17 cellular contexts compared by ENCODE assay signal in genomic region chr1:14786104-14786675, GRCh38.
DNase-seq lines count a peak whose midpoint lies in the region; ATAC-seq, FAIRE-seq and TF ChIP-seq lines count a peak whose summit lies in the region.
"Had no signal": no experiment of that assay in that cellular context is flagged by ENCODE, and none has a peak within 500 bp of the region (broad histone marks: within the 10 kb centered on the region; RNA-seq: fewer than 3 reads in every experiment).

No MANE protein-coding gene starts in this region.

- no peaks in the 10 kb centered on the region for H3K36me3 ChIP-seq in pancreas
- H3K36me3 ChIP-seq: BLaER1 had no signal

- 57 to 65% methylated on average over 9 of the region's 9 CpGs for WGBS in pancreas, 2 donors

- no peak for TF ChIP-seq POLR2A in NB4 (IDR thresholded peaks at IDR 0.05; ENCODE audit: extremely low read depth, insufficient read length)

- TF ChIP-seq CTCF in NB4 (IDR thresholded peaks at IDR 0.05; ENCODE audit: low read depth, low read length) (no peak), pancreas (IDR thresholded peaks at IDR 0.05) (no peak)

- H3K4me3 ChIP-seq in NB4 (ENCODE audit: low read depth, low read length) = no peak overlapping the region
- H3K4me3 ChIP-seq in pancreas = no peak overlapping the region
- H3K4me3 ChIP-seq: BLaER1 had no signal

- peaks cover 0 to 10% (median 0%) of the 10 kb centered on the region in 3 donors for H3K4me1 ChIP-seq in pancreas

- intact Hi-C loops in pancreas (cut with DNase I) = no loop called here

- H3K27ac ChIP-seq in pancreas = peak overlapping the region in 2 of 4 donors; percentile 15 to 50
- H3K27ac ChIP-seq: BLaER1 had no signal

- H3K27me3 ChIP-seq in pancreas = no peaks in the 10 kb centered on the region
- H3K27me3 ChIP-seq: BLaER1 had no signal

- H3K9me3 ChIP-seq in pancreas = no peaks in the 10 kb centered on the region
- H3K9me3 ChIP-seq: BLaER1, Caco-2 had no signal

- no peak for FAIRE-seq in pancreas (lab: Jason Lieb, UNC)

- DNase-seq in NB4 (ENCODE audit: low read depth) (peak; percentile 14), cerebellar cortex (ENCODE audit: low spot score) (peak; percentile 65), kidney tubule cell (ENCODE audit: low spot score) (peak; percentile 44), pancreas (peak in 2 of 6 donors; percentile 9 to 29), NCI-H526 treated with DMSO at 0.1 percent for 48 hours (lab: John Stamatoyannopoulos, UW) (no peak), NCI-H1105 (lab: John Stamatoyannopoulos, UW) (no peak)
- DNase-seq: 8988T; AML-193; Caco-2; CD8-positive, alpha-beta memory T cell; DND-41; GF-D8; GOT3; H9 had no signal

- peak; percentile 32 to 64 (median 48) for ATAC-seq in pancreas
- ATAC-seq in HG02623 (IDR thresholded peaks at IDR 0.05; ENCODE audit: unreplicated experiment) = no peak
- ATAC-seq in GM18907 (IDR thresholded peaks at IDR 0.05; ENCODE audit: unreplicated experiment) = no peak

Comparison
In these comparisons a context has a peak if more than half of its experiments do, and no peak if none do; other contexts are left out.
1. DNase-seq: peak in NB4 (single experiment), cerebellar cortex (single experiment) and kidney tubule cell (single experiment); none in NCI-H526 treated with DMSO at 0.1 percent for 48 hours (single experiment) and NCI-H1105 (single experiment).
2. ATAC-seq: peak in pancreas (4 of 4); none in HG02623 (single experiment) and GM18907 (single experiment).